In genomic region chr10:44388641-44389040, GRCh38 we compare ENCODE assay signal across 26 cellular contexts. TPM values are rescaled to one million over a fixed set of nuclear protein-coding genes. Genes with fewer than 3 reads are reported as not detected.
A peak's percentile ranks its signal among the peaks of the same experiment; 100 is the strongest.
DNase-seq lines count a peak whose midpoint lies in the region; ATAC-seq, FAIRE-seq and TF ChIP-seq lines count a peak whose summit lies in the region.
"Had no signal": no experiment of that assay in that cellular context is flagged by ENCODE, and none has a peak within 500 bp of the region (broad histone marks: within the 10 kb centered on the region; RNA-seq: fewer than 3 reads in every experiment).

No MANE protein-coding gene starts in this region.

- no peak overlapping the region for H2AFZ ChIP-seq in HepG2 (ENCODE audit: low read length)
- H2AFZ ChIP-seq: GM23248 had no signal

- no peak overlapping the region for H3K4me2 ChIP-seq in HepG2 (ENCODE audit: low read depth, low read length)

- H3K4me3 Mint-ChIP-seq in activated CD4-positive, alpha-beta memory T cell treated with anti-CD3 and anti-CD28 coated beads for 36 hours, result no peak overlapping the region
- H3K4me3 Mint-ChIP-seq: IgD-negative memory B cell had no signal

- intact Hi-C loops in right lobe of liver (cut with DNase I) (loop anchor here (5.0 to 10.0 kb wide), 3 partner anchors 466 to 714 kb away; no protein-coding TSS in a partner anchor), HepG2 (cut with micrococcal nuclease; ENCODE audit: unreplicated experiment) (loop anchor here (10.0 kb wide), 2 partner anchors 464 to 504 kb away; no protein-coding TSS in a partner anchor), spleen (cut with DNase I; ENCODE audit: low total_unique reads) (loop anchor here (5.0 kb wide), 1 partner anchor 716 kb away; no protein-coding TSS in a partner anchor)
- intact Hi-C loops in activated CD4-positive, alpha-beta memory T cell treated with anti-CD3 and anti-CD28 coated beads for 36 hours (cut with micrococcal nuclease), result loop anchor here (5.0 to 10.0 kb wide), 3 partner anchors 476 to 716 kb away; no protein-coding TSS in a partner anchor

- TF ChIP-seq POLR2A in right lobe of liver (IDR thresholded peaks at IDR 0.05) (no peak), HepG2 (IDR thresholded peaks at IDR 0.05; ENCODE audit: insufficient read depth in 1 of 2, low read depth in 2 of 2, low read length in 2 of 2) (no peak), spleen (IDR thresholded peaks at IDR 0.05) (no peak), GM12891 (IDR thresholded peaks at IDR 0.05; ENCODE audit: low read depth, low read length) (no peak)

- H3K27me3 Mint-ChIP-seq in activated CD4-positive, alpha-beta memory T cell treated with anti-CD3 and anti-CD28 coated beads for 36 hours, result peaks cover 31% of the 10 kb centered on the region

- H3K4me1 ChIP-seq in right lobe of liver (peaks cover 0 to 24% (median 0%) of the 10 kb centered on the region in 4 donors), HepG2 (ENCODE audit: insufficient read depth, low read length) (peaks cover 21% of the 10 kb centered on the region), spleen (peaks cover 0 to 34% (median 23%) of the 10 kb centered on the region in 6 donors)
- H3K4me1 ChIP-seq: HAP-1 had no signal

- no peak for ATAC-seq in right lobe of liver
- no peak for ATAC-seq in HepG2
- ATAC-seq: GM12878 had no signal

- H3K27me3 ChIP-seq in right lobe of liver (no peaks in the 10 kb centered on the region), HepG2 (ENCODE audit: control insufficient read depth in 1 of 2, insufficient read depth in 2 of 2, low read length in 2 of 2) (peaks cover 0 to 5% of the 10 kb centered on the region in 2 experiments; a peak in 1 of 5 replicates), spleen (replicated peaks in 1 of 7) (peaks cover 0 to 62% (median 35%) of the 10 kb centered on the region in 7 donors)

- POLR2A ChIA-PET in HepG2 (lab: Yijun Ruan, JAX), result no interaction called here
- POLR2A ChIA-PET in activated CD4-positive, alpha-beta memory T cell treated with anti-CD3 and anti-CD28 coated beads for 36 hours (lab: Charles Lee), result no interaction called here

- no peaks in the 10 kb centered on the region for H3K36me3 Mint-ChIP-seq in activated CD4-positive, alpha-beta memory T cell treated with anti-CD3 and anti-CD28 coated beads for 36 hours
- H3K36me3 Mint-ChIP-seq: IgD-negative memory B cell had no signal

- TF ChIP-seq RAD21 in HepG2 (CRISPR knock-in tag; IDR thresholded peaks at IDR 0.05), result no peak

- H3K36me3 ChIP-seq in right lobe of liver (no peaks in the 10 kb centered on the region), HepG2 (replicated peaks in 1 of 2; ENCODE audit: control insufficient read depth in 1 of 2, insufficient read depth in 2 of 2, low read length in 2 of 2) (no peaks in the 10 kb centered on the region), spleen (no peaks in the 10 kb centered on the region)
- H3K36me3 ChIP-seq: HAP-1 had no signal

- BruUV-seq in HepG2 (replicated peaks; lab: Mats Ljungman, UMichigan), result no TSS peak

- FAIRE-seq in HepG2 (lab: Jason Lieb, UNC), result no peak
- no peak for FAIRE-seq in GM12891 (lab: Jason Lieb, UNC)
- FAIRE-seq: GM12878, GM19239, RCC 7860 had no signal

- H3K27ac Mint-ChIP-seq in activated CD4-positive, alpha-beta memory T cell treated with anti-CD3 and anti-CD28 coated beads for 36 hours, result no peak overlapping the region
- H3K27ac Mint-ChIP-seq: IgD-negative memory B cell had no signal

- H3K4me3 ChIP-seq in right lobe of liver, result no peak overlapping the region
- H3K4me3 ChIP-seq in HepG2 (replicated peaks in 1 of 3; ENCODE audit: insufficient read depth in 1 of 3, low read depth in 2 of 3, low read length in 3 of 3), result no peak overlapping the region
- no peak overlapping the region for H3K4me3 ChIP-seq in spleen
- H3K4me3 ChIP-seq: GM12878, GM23248, HAP-1 had no signal

- in situ Hi-C loops in HepG2 (cut with HindIII; ENCODE audit: extremely low pct_ligation_motif_present, low pct_unique_long_range_greater_than_20kb), result loop anchor here (5.0 to 10.0 kb wide), 2 partner anchors 504 to 716 kb away; no protein-coding TSS in a partner anchor

- no peaks in the 10 kb centered on the region for H4K20me1 ChIP-seq in HepG2 (ENCODE audit: insufficient read depth, low read length)

- TF ChIP-seq CTCF in right lobe of liver (IDR thresholded peaks at IDR 0.05) (no peak), HepG2 (CRISPR knock-in tag; IDR thresholded peaks at IDR 0.05) (no peak), spleen (IDR thresholded peaks at IDR 0.05 in 8 of 11, conservative IDR thresholded peaks at IDR 0.05 in 3 of 11) (no peak)

- TF ChIP-seq EP300 in HepG2 (IDR thresholded peaks at IDR 0.05; ENCODE audit: low read depth in 2 of 2, low read length in 2 of 2), result no peak
- TF ChIP-seq EP300 in HepG2 (CRISPR knock-in tag; IDR thresholded peaks at IDR 0.05; ENCODE audit: borderline replicate concordance), result no peak

- H3K27ac ChIP-seq in right lobe of liver (no peak overlapping the region), HepG2 (ENCODE audit: extremely low read length, insufficient read depth, low read length) (no peak overlapping the region), spleen (no peak overlapping the region)
- H3K27ac ChIP-seq: GM23248, HL-60 had no signal

- H3K9me3 Mint-ChIP-seq in activated CD4-positive, alpha-beta memory T cell treated with anti-CD3 and anti-CD28 coated beads for 36 hours, result no peaks in the 10 kb centered on the region

- no peaks in the 10 kb centered on the region for H3K79me2 ChIP-seq in HepG2 (ENCODE audit: insufficient read depth, low read length)

- H3K9ac ChIP-seq in HepG2 (ENCODE audit: insufficient read depth, low read depth, low read length), result no peak overlapping the region
- H3K9ac ChIP-seq: GM23248 had no signal

- H3K4me1 Mint-ChIP-seq in activated CD4-positive, alpha-beta memory T cell treated with anti-CD3 and anti-CD28 coated beads for 36 hours (ENCODE audit: low read depth), result peaks cover 2% of the 10 kb centered on the region

- WGBS in right lobe of liver (ENCODE audit: insufficient coverage, low coverage, low lambda C conversion rate, missing lambda C conversion rate), result 83% methylated on average over 5 of the region's 6 CpGs
- WGBS in HepG2 (ENCODE audit: low lambda C conversion rate), result 66% methylated on average over 4 of the region's 6 CpGs
- WGBS in spleen, 5 donors, result 85 to 97% (median 89%) methylated on average over 6 of the region's 6 CpGs

- DNase-seq in NCI-H2029 (lab: John Stamatoyannopoulos, UW), result peak; percentile 23
- DNase-seq in NCI-H2029 treated with DMSO at 0.1 percent for 48 hours (lab: John Stamatoyannopoulos, UW), result no peak
- DNase-seq in right lobe of liver, result peak in 2 of 3 donors; percentile 50 to 51
- no peak for DNase-seq in HepG2 (ENCODE audit: low spot score)
- DNase-seq in spleen, result peak; percentile 60
- DNase-seq in GM12891 (ENCODE audit: insufficient read length, low spot score), result no peak
- DNase-seq in activated CD4-positive, alpha-beta memory T cell treated with anti-CD3 and anti-CD28 coated beads for 36 hours, result no peak
- no peak for DNase-seq in activated naive CD4-positive, alpha-beta T cell treated with Interleukin-2 at 50 U/mL for 16 hours
- DNase-seq: 8988T, COR-L47, GM23248, Karpas-422, NCI-H1092, NCI-H1436 treated with DMSO at 0.1 percent for 48 hours, NCI-H2081, SHP77 treated with DMSO at 0.1 percent for 48 hours had no signal

- CTCF ChIA-PET in HepG2 (lab: Yijun Ruan, JAX; ENCODE audit: low intra/inter-chr PET ratio, low total read pairs), result no interaction called here
- CTCF ChIA-PET in activated CD4-positive, alpha-beta memory T cell treated with anti-CD3 and anti-CD28 coated beads for 36 hours (lab: Charles Lee), result interaction anchor here (1.1 kb wide), 1 partner anchor 16 kb away, joined by 3 read pairs; no protein-coding TSS in a partner anchor

- H3K9me3 ChIP-seq in right lobe of liver, result no peaks in the 10 kb centered on the region
- H3K9me3 ChIP-seq in HepG2 (ENCODE audit: low read length), result no peaks in the 10 kb centered on the region
- no peaks in the 10 kb centered on the region for H3K9me3 ChIP-seq in spleen
- H3K9me3 ChIP-seq: HAP-1 had no signal

TF ChIP-seq in GM12891, 5 proteins besides CTCF, POLR2A, EP300 and RAD21:
- TF ChIP-seq TAF1 (IDR thresholded peaks at IDR 0.05; ENCODE audit: low read depth, low read length) (no peak), PAX5 (IDR thresholded peaks at IDR 0.05; ENCODE audit: insufficient read depth, low read length, severe bottlenecking) (no peak), SPI1 (IDR thresholded peaks at IDR 0.05; ENCODE audit: low read depth, low read length) (no peak), POU2F2 (IDR thresholded peaks at IDR 0.05; ENCODE audit: low read depth, low read length) (no peak)

RNA-seq across cellular contexts. Expression of gene CXCL12, which starts 3.7 kb away (rescaled TPM):
- total RNA-seq in right lobe of liver (100 to 1,000 TPM in 1 of 6 experiments, 10 to 100 TPM in 5; 17.5 to 116 (median 65.3) TPM), HepG2 (2016; rRNA removed; fragmentation: Illumina TruSeq; extraction: Trizol) (not detected in 2 replicates), spleen (100 to 1,000 TPM; 262 to 549 (median 387) TPM)
- total RNA-seq in HepG2 (2016; cell fraction: cytosol; rRNA removed; fragmentation: Illumina TruSeq; extraction: Trizol; ENCODE audit: low read depth), result not detected in 2 replicates
- not detected in 2 replicates for total RNA-seq in HepG2 (2016; cell fraction: insoluble cytoplasmic fraction; rRNA removed; fragmentation: Illumina TruSeq; extraction: Trizol)
- total RNA-seq in HepG2 (2016; cell fraction: membrane; rRNA removed; fragmentation: Illumina TruSeq; extraction: Trizol), result not detected in 2 replicates
- total RNA-seq in HepG2 (2016; cell fraction: nucleus; rRNA removed; fragmentation: Illumina TruSeq; extraction: Trizol), result not detected in 2 replicates
- polyA plus RNA-seq in HepG2 (2011; rRNA removed) (not detected in 2 replicates), spleen (10 to 100 TPM; 22.7 to 64.5 (median 44.7) TPM)
- 0.05 TPM in 1 of 2 replicates, not detected in the other for polyA plus RNA-seq in HepG2 (2011; cell fraction: cytosol; rRNA removed)
- 0.40 TPM in 1 of 2 replicates, not detected in the other for polyA plus RNA-seq in HepG2 (2011; cell fraction: nucleus; rRNA removed)
- polyA plus RNA-seq in HepG2 (2012), result not detected in 2 replicates
- not detected in 2 replicates for polyA plus RNA-seq in HepG2 (2016; cell fraction: cytosol; fragmentation: Illumina TruSeq; extraction: Trizol; ENCODE audit: low read depth)
- not detected in 2 replicates for polyA plus RNA-seq in HepG2 (2016; cell fraction: insoluble cytoplasmic fraction; fragmentation: Illumina TruSeq; extraction: Trizol; ENCODE audit: low read depth)
- polyA plus RNA-seq in HepG2 (2016; cell fraction: membrane; fragmentation: Illumina TruSeq; extraction: Trizol; ENCODE audit: low read depth), result not detected in 2 replicates
- not detected in 2 replicates for polyA plus RNA-seq in HepG2 (2016; cell fraction: nucleus; fragmentation: Illumina TruSeq; extraction: Trizol; ENCODE audit: insufficient read depth, low read depth)
- not detected in 2 replicates for polyA minus RNA-seq in HepG2 (2011; rRNA and poly(A)+ RNA removed; ENCODE audit: low replicate concordance)
- polyA minus RNA-seq in HepG2 (2011; cell fraction: cytosol; rRNA and poly(A)+ RNA removed), result not detected in 2 replicates
- not detected in 2 replicates for polyA minus RNA-seq in HepG2 (2011; cell fraction: nucleus; rRNA and poly(A)+ RNA removed)
- 0.23 TPM for polyA plus RNA-seq in GM12891 (2012; ENCODE audit: low read depth, missing spikeins)
- total RNA-seq in activated CD4-positive, alpha-beta memory T cell treated with anti-CD3 and anti-CD28 coated beads for 36 hours, result not detected
- total RNA-seq: HT1080, MCF 10A, NCI-H460, OCI-LY7 had no signal
- polyA plus RNA-seq: IgD-negative memory B cell had no signal

Comparison
In these comparisons a context has a peak if more than half of its experiments do, and no peak if none do; other contexts are left out.
1. DNase-seq: peak in NCI-H2029 (single experiment), right lobe of liver (2 of 3) and spleen (single experiment); none in NCI-H2029 treated with DMSO at 0.1 percent for 48 hours (single experiment), HepG2 (single experiment), GM12891 (single experiment), activated CD4-positive, alpha-beta memory T cell treated with anti-CD3 and anti-CD28 coated beads for 36 hours (single experiment) and activated naive CD4-positive, alpha-beta T cell treated with Interleukin-2 at 50 U/mL for 16 hours (single experiment).
2. RNA of gene CXCL12, which starts 3.7 kb away (total RNA-seq): 262 to 549 TPM in spleen and 17.5 to 116 TPM in right lobe of liver; not detected in HepG2 and not detected in activated CD4-positive, alpha-beta memory T cell treated with anti-CD3 and anti-CD28 coated beads for 36 hours; every median in the first group is over 10 times any median in the second.